ENCODE assay signal across 8 cellular contexts in the genomic region with DNA sequence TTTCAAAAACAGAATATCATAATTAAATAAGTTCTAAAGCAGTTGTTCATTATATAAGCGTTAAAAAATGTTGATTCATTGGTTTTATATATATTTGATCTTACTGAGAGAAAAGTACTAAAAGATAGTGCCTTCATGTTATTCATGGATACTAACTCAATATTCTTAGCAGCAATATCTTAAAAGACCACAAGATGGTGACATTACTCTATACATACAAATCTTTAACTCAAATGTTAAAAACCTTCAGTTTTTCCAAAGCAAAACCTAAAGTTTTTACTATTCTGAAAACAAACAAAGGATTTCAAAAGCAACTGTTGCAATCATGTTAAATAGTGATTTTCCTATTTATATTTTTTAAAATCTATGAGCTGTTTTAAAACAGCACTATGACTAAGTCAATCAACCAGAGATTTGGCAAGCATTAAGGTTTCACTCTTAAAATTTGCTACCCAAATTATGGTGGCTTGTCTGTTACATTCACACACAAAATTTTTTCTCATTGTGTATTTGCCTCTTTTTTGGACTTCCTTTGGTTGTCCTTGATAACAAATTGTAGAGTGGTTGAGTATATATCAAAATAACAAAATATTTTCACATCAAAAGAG. TPM values are rescaled to one million over a fixed set of nuclear protein-coding genes. Genes with fewer than 3 reads are reported as not detected.
DNase-seq lines count a peak whose midpoint lies in the region; ATAC-seq, FAIRE-seq and TF ChIP-seq lines count a peak whose summit lies in the region.

No MANE protein-coding gene starts in this region.

- H3K27ac ChIP-seq in left ventricle myocardium inferior (replicated peaks) = no peak overlapping the region
- H3K27ac ChIP-seq in right cardiac atrium (ENCODE audit: low read length) = no peak overlapping the region
- H3K27ac ChIP-seq in K562 (ENCODE audit: extremely low read depth, low read depth, low read length) = no peak overlapping the region
- no peak overlapping the region for H3K27ac ChIP-seq in thyroid gland

- TF ChIP-seq EP300 in K562 (IDR thresholded peaks at IDR 0.05; ENCODE audit: low read length) = no peak

- no peak overlapping the region for H3K4me2 ChIP-seq in K562 (ENCODE audit: insufficient read depth, low read length)

- WGBS in right cardiac atrium = 5% methylated on average over 1 of the region's 1 CpG
- WGBS in K562 (ENCODE audit: insufficient coverage, low coverage, missing lambda C conversion rate) = 0% methylated on average over 1 of the region's 1 CpG
- 6 to 8% methylated on average over 1 of the region's 1 CpG for WGBS in thyroid gland, 2 donors

- POLR2A ChIA-PET in K562 (lab: Yijun Ruan, JAX) = no interaction called here

- in situ Hi-C loops in K562 (cut with MboI) = no loop called here

- H4K20me1 ChIP-seq in K562 (replicated peaks; ENCODE audit: control insufficient read depth, insufficient read depth, low read length) = no peaks in the 10 kb centered on the region

- H3K27me3 ChIP-seq in left ventricle myocardium inferior (ENCODE audit: low read depth) = no peaks in the 10 kb centered on the region
- no peaks in the 10 kb centered on the region for H3K27me3 ChIP-seq in right cardiac atrium (ENCODE audit: control insufficient read depth, insufficient read depth)
- no peaks in the 10 kb centered on the region for H3K27me3 ChIP-seq in K562 (ENCODE audit: control insufficient read depth in 2 of 2, insufficient read depth in 2 of 2, low read length in 2 of 2)
- peaks cover 3% of the 10 kb centered on the region for H3K27me3 ChIP-seq in thyroid gland

- TF ChIP-seq CTCF in left ventricle myocardium inferior (IDR thresholded peaks at IDR 0.05; ENCODE audit: borderline replicate concordance) (peak; percentile 75), K562 (IDR thresholded peaks at IDR 0.05 in 2 of 3, conservative IDR thresholded peaks at IDR 0.05 in 1 of 3; ENCODE audit: insufficient read depth in 2 of 3, low read depth in 1 of 3, low read length in 3 of 3) (peak in 1 of 3 experiments; percentile 30; a peak in 2 of 6 replicates), thyroid gland (IDR thresholded peaks at IDR 0.05) (peak in 3 of 6 experiments; percentile 44 to 54 (median 49))

- intact Hi-C loops in left ventricle myocardium inferior (cut with micrococcal nuclease) (loop anchor here (10.0 kb wide), 1 partner anchor 85 kb away; no protein-coding TSS in a partner anchor), right cardiac atrium (cut with DNase I) (loop anchor here in 1 of 4 donors (10.0 kb wide), 1 partner anchor 85 kb away; no protein-coding TSS in a partner anchor), K562 (cut with micrococcal nuclease) (loop anchor here (10.0 kb wide), 1 partner anchor 85 kb away; no protein-coding TSS in a partner anchor), thyroid gland (cut with DNase I) (no loop called here)

- CTCF ChIA-PET in K562 (lab: Yijun Ruan, JAX; ENCODE audit: low intra/inter-chr PET ratio) = no interaction called here

- peak; percentile 30 to 53; a peak in 3 of 4 replicates for TF ChIP-seq RAD21 in K562 (CRISPR knock-in tag; conservative IDR thresholded peaks at IDR 0.05 in 1 of 2, IDR thresholded peaks at IDR 0.05 in 1 of 2)

- TF ChIP-seq POLR2A in K562 (conservative IDR thresholded peaks at IDR 0.05) = no peak
- TF ChIP-seq POLR2A in thyroid gland (IDR thresholded peaks at IDR 0.05) = no peak

- H3K36me3 ChIP-seq in left ventricle myocardium inferior = no peaks in the 10 kb centered on the region
- no peaks in the 10 kb centered on the region for H3K36me3 ChIP-seq in K562 (ENCODE audit: control insufficient read depth, insufficient read depth, low read length)
- no peaks in the 10 kb centered on the region for H3K36me3 ChIP-seq in thyroid gland

- DNase-seq in left ventricle myocardium inferior (no peak), right cardiac atrium (no peak), MV-4-11 (lab: John Stamatoyannopoulos, UW) (peak; percentile 59), K562 (ENCODE audit: extremely low read depth in 1 of 4, low spot score in 3 of 4) (peak in 2 of 4 experiments; percentile 0 to 4), medulla oblongata (ENCODE audit: extremely low spot score) (peak; percentile 43), mesenteric fat pad (ENCODE audit: low spot score) (no peak), GOT3 (lab: John Stamatoyannopoulos, UW) (no peak), thyroid gland (no peak)

- no peak overlapping the region for H2AFZ ChIP-seq in K562 (ENCODE audit: low read depth, low read length)

- no peak overlapping the region for H3K9ac ChIP-seq in K562 (ENCODE audit: insufficient read depth in 1 of 2, low read depth in 2 of 2, low read length in 2 of 2)

- BruUV-seq in K562 (replicated peaks; lab: Mats Ljungman, UMichigan) = no TSS peak

- H3K4me3 ChIP-seq in left ventricle myocardium inferior (no peak overlapping the region), right cardiac atrium (ENCODE audit: low read length) (no peak overlapping the region), K562 (no peak overlapping the region), thyroid gland (replicated peaks in 1 of 3) (no peak overlapping the region)

- H3K9me3 ChIP-seq in left ventricle myocardium inferior (replicated peaks) (no peaks in the 10 kb centered on the region), right cardiac atrium (ENCODE audit: control insufficient read depth, low read length) (no peaks in the 10 kb centered on the region), K562 (replicated peaks; ENCODE audit: control insufficient read depth, insufficient read depth, low read depth, low read length) (no peaks in the 10 kb centered on the region), thyroid gland (no peaks in the 10 kb centered on the region)

- H3K9me1 ChIP-seq in K562 (ENCODE audit: control insufficient read depth, insufficient read depth, low read length) = no peaks in the 10 kb centered on the region

- H3K4me1 ChIP-seq in left ventricle myocardium inferior (peaks cover 13% of the 10 kb centered on the region), right cardiac atrium (ENCODE audit: control insufficient read depth, insufficient read depth, low read length) (no peaks in the 10 kb centered on the region), K562 (replicated peaks in 1 of 2; ENCODE audit: control insufficient read depth in 2 of 2, insufficient read depth in 2 of 2, low read length in 2 of 2) (no peaks in the 10 kb centered on the region), thyroid gland (no peaks in the 10 kb centered on the region)

- FAIRE-seq in K562 (lab: Jason Lieb, UNC) = no peak

- no peaks in the 10 kb centered on the region for H3K79me2 ChIP-seq in K562 (ENCODE audit: control insufficient read depth, insufficient read depth, low read length)

- ATAC-seq in right cardiac atrium (no peak), K562 (no peak)

TF ChIP-seq in K562, 482 proteins besides CTCF, POLR2A, EP300 and RAD21:
- TF ChIP-seq POLR2B (IDR thresholded peaks at IDR 0.05; ENCODE audit: low read depth, partially characterized antibody) (no peak), MYC (IDR thresholded peaks at IDR 0.05; ENCODE audit: low read depth, low read length) (no peak), MYC (CRISPR knock-in tag; IDR thresholded peaks at IDR 0.05; ENCODE audit: borderline replicate concordance, low read depth) (no peak), ZNF57 (CRISPR knock-in tag; IDR thresholded peaks at IDR 0.05) (no peak), PPARD (CRISPR knock-in tag; IDR thresholded peaks at IDR 0.05) (no peak), FOS (IDR thresholded peaks at IDR 0.05; ENCODE audit: extremely low read depth, insufficient read length) (no peak)
TF ChIP-seq in K562: peak in this region for 0.

RNA-seq across cellular contexts. Expression of a gene that starts 50.1 kb away (rescaled TPM):
- total RNA-seq in left ventricle myocardium inferior = 0.69 TPM
- total RNA-seq in right cardiac atrium = 1 to 10 TPM in 3 of 4 donors, under 1 TPM in 1; 0.67 to 2.8 (median 1.7) TPM
- 7.6 TPM for polyA plus RNA-seq in right cardiac atrium
- total RNA-seq in K562 (2011; cell fraction: chromatin; rRNA removed; ENCODE audit: low replicate concordance) = not detected in 2 replicates
- not detected in 2 replicates for total RNA-seq in K562 (2011; cell fraction: nucleolus; rRNA removed)
- not detected in 2 replicates for total RNA-seq in K562 (2011; cell fraction: nucleoplasm; rRNA removed)
- total RNA-seq in K562 (2014; rRNA removed) = not detected in 2 replicates
- not detected in 2 replicates for total RNA-seq in K562 (2014; rRNA removed; fragmentation: Illumina TruSeq; extraction: Trizol)
- not detected in 2 replicates for total RNA-seq in K562 (2015; rRNA removed; fragmentation: Illumina TruSeq; extraction: Trizol)
- total RNA-seq in K562 (2021) = not detected in 2 replicates
- polyA plus RNA-seq in K562 (2011; rRNA removed) = not detected in 2 replicates
- not detected in 2 replicates for polyA plus RNA-seq in K562 (2011; cell fraction: cytosol; rRNA removed)
- polyA plus RNA-seq in K562 (2011; cell fraction: nucleus; rRNA removed) = not detected in 2 replicates
- polyA plus RNA-seq in K562 (2012) = not detected in 2 replicates
- polyA plus RNA-seq in K562 (2014; fragmentation: Illumina TruSeq; extraction: Trizol) = not detected in 2 replicates
- polyA plus RNA-seq in K562 (2014; fragmentation: Nextera tagmentation; extraction: Ambion mirVana) = under 1 TPM in 1 of 2 experiments, not detected in 1; 0.11 TPM
- not detected in 2 replicates for polyA plus RNA-seq in K562 (2014; rRNA removed)
- not detected in 2 replicates for polyA minus RNA-seq in K562 (2011; rRNA and poly(A)+ RNA removed)
- polyA minus RNA-seq in K562 (2011; cell fraction: cytosol; rRNA and poly(A)+ RNA removed) = not detected in 2 replicates
- polyA minus RNA-seq in K562 (2011; cell fraction: nucleus; rRNA and poly(A)+ RNA removed) = not detected in 2 replicates
- 1.9 TPM for total RNA-seq in mesenteric fat pad
- total RNA-seq in thyroid gland = 10 to 100 TPM in 1 of 4 donors, 1 to 10 TPM in 3; 2.2 to 15.5 (median 4.8) TPM

Comparison
In these comparisons a context has a peak if more than half of its experiments do, and no peak if none do; other contexts are left out.
1. DNase-seq: peak in MV-4-11 (single experiment) and medulla oblongata (single experiment); none in left ventricle myocardium inferior (single experiment), right cardiac atrium (0 of 3), mesenteric fat pad (single experiment), GOT3 (single experiment) and thyroid gland (0 of 2).